Comparison of ENCODE assay signal across 17 cellular contexts in the genomic region with DNA sequence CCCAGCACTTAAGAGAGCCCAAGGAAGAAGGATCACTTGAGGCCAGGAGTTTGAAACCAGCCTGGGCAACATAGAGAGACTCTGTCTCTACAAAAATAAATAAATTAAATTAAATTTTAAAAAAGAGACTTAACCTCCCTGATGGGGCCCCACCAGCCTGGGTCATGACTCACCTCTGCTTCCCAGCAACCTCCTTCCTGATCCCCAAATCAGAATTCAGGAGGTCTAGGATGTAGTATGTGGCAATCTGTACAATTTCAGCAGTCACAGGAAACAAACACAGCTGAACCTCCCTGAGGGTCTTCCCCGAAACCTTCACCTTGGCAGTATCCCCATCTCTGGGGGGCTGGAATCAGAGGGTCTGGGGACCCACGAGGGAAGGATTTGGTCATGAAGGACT. TPM values are rescaled to one million over a fixed set of nuclear protein-coding genes. Genes with fewer than 3 reads are reported as not detected.
DNase-seq lines count a peak whose midpoint lies in the region; ATAC-seq and TF ChIP-seq lines count a peak whose summit lies in the region.
"Had no signal": no experiment of that assay in that cellular context is flagged by ENCODE, and none has a peak within 500 bp of the region (broad histone marks: within the 10 kb centered on the region; RNA-seq: fewer than 3 reads in every experiment).

No MANE protein-coding gene starts in this region.

- no peak overlapping the region for H3K23ac ChIP-seq in neuronal stem cell (ENCODE audit: low read depth, low read length, poor library complexity)

- no peak overlapping the region for H3K4me3 Mint-ChIP-seq in CD14-positive monocyte
- H3K4me3 Mint-ChIP-seq in IgD-negative memory B cell: no peak overlapping the region
- H3K4me3 Mint-ChIP-seq in endodermal cell: no peak overlapping the region
- H3K4me3 Mint-ChIP-seq in nephron progenitor cell: no peak overlapping the region
- H3K4me3 Mint-ChIP-seq: stimulated activated naive CD8-positive, alpha-beta T cell treated with anti-CD3 and anti-CD28 coated beads, Interleukin-15, Interleukin-2, amounts not matched to agents 100 ng/mL and 50 ng/mL, for 24 hours had no signal

- no peak for DNase-seq in CD14-positive monocyte (ENCODE audit: low spot score)
- DNase-seq in endodermal cell: no peak
- DNase-seq in neuronal stem cell (ENCODE audit: low spot score): no peak
- no peak for DNase-seq in nephron progenitor cell
- no peak for DNase-seq in activated CD8-positive, alpha-beta memory T cell treated with anti-CD3 and anti-CD28 coated beads, Interleukin-2, amount 50 U/mL, for 4 hours
- no peak for DNase-seq in stimulated activated CD4-positive, alpha-beta T cell treated with anti-CD3 and anti-CD28 coated beads, Interleukin-4, amount 100 ng/mL, for 4 hours
- DNase-seq: activated CD4-positive, alpha-beta T cell treated with anti-CD3 and anti-CD28 coated beads, Interleukin-2, amount 50 U/mL, for 48 hours; activated effector memory CD4-positive, alpha-beta T cell treated with Interleukin-2 at 50 U/mL for 16 hours; dorsolateral prefrontal cortex; foreskin melanocyte; H7; NCI-H1105 had no signal

- H3K4me3 ChIP-seq in endodermal cell (ENCODE audit: low read length) (no peak overlapping the region), neuronal stem cell (ENCODE audit: low read length in 2 of 2) (no peak overlapping the region)
- H3K4me3 ChIP-seq: dorsolateral prefrontal cortex had no signal

- peaks cover 0 to 1% (median 0%) of the 10 kb centered on the region in 3 donors for H3K27me3 Mint-ChIP-seq in CD14-positive monocyte (ENCODE audit: low read depth in 3 of 3)
- H3K27me3 Mint-ChIP-seq in IgD-negative memory B cell: no peaks in the 10 kb centered on the region
- no peaks in the 10 kb centered on the region for H3K27me3 Mint-ChIP-seq in endodermal cell (ENCODE audit: insufficient read depth)
- peaks cover 7% of the 10 kb centered on the region for H3K27me3 Mint-ChIP-seq in nephron progenitor cell (ENCODE audit: low read depth, poor library complexity)
- H3K27me3 Mint-ChIP-seq: stimulated activated naive CD8-positive, alpha-beta T cell treated with anti-CD3 and anti-CD28 coated beads, Interleukin-15, Interleukin-2, amounts not matched to agents 100 ng/mL and 50 ng/mL, for 24 hours had no signal

- H3K27ac Mint-ChIP-seq in CD14-positive monocyte: peak overlapping the region in 4 of 7 donors; percentile 25 to 83 (median 36)
- peak overlapping the region in 2 of 3 donors; percentile 23 to 70 for H3K27ac Mint-ChIP-seq in IgD-negative memory B cell
- peak overlapping the region; percentile 74 for H3K27ac Mint-ChIP-seq in endodermal cell
- no peak overlapping the region for H3K27ac Mint-ChIP-seq in nephron progenitor cell
- H3K27ac Mint-ChIP-seq: stimulated activated naive CD8-positive, alpha-beta T cell treated with anti-CD3 and anti-CD28 coated beads, Interleukin-15, Interleukin-2, amounts not matched to agents 100 ng/mL and 50 ng/mL, for 24 hours had no signal

- no peak overlapping the region for H4K91ac ChIP-seq in neuronal stem cell (ENCODE audit: low read depth, low read length, poor library complexity)

- no peak overlapping the region for H3K9ac ChIP-seq in endodermal cell (ENCODE audit: extremely low read depth, low read length, poor library complexity, severe bottlenecking)
- no peak overlapping the region for H3K9ac ChIP-seq in neuronal stem cell (ENCODE audit: low read depth, low read length, poor library complexity)

- no peak overlapping the region for H2BK5ac ChIP-seq in neuronal stem cell (ENCODE audit: low read length)

- H3K9me3 Mint-ChIP-seq in CD14-positive monocyte (peaks cover 0 to 2% (median 0%) of the 10 kb centered on the region in 7 donors), IgD-negative memory B cell (no peaks in the 10 kb centered on the region), endodermal cell (no peaks in the 10 kb centered on the region), nephron progenitor cell (no peaks in the 10 kb centered on the region)
- H3K9me3 Mint-ChIP-seq: stimulated activated naive CD8-positive, alpha-beta T cell treated with anti-CD3 and anti-CD28 coated beads, Interleukin-15, Interleukin-2, amounts not matched to agents 100 ng/mL and 50 ng/mL, for 24 hours had no signal

- H3K4me2 ChIP-seq in neuronal stem cell (ENCODE audit: insufficient read depth, low read length, poor library complexity, severe bottlenecking): no peak overlapping the region

- WGBS in endodermal cell (ENCODE audit: insufficient coverage in 1 of 2, insufficient read length in 1 of 2), 2 experiments: 91 to 93% methylated on average over 2 of the region's 2 CpGs
- WGBS in neuronal stem cell (ENCODE audit: extremely low coverage in 2 of 2, insufficient read length in 2 of 2, insufficient replicate concordance in 1 of 2), 2 donors: no CpG with 5 or more reads among the region's 2 CpGs

- no peak for TF ChIP-seq CTCF in CD14-positive monocyte (IDR thresholded peaks at IDR 0.05)
- peak; percentile 11 for TF ChIP-seq CTCF in endodermal cell (conservative IDR thresholded peaks at IDR 0.05)
- TF ChIP-seq CTCF in nephron progenitor cell (IDR thresholded peaks at IDR 0.05): no peak

- no peak overlapping the region for H4K8ac ChIP-seq in neuronal stem cell (ENCODE audit: low read depth, low read length)

- H3K4me1 Mint-ChIP-seq in CD14-positive monocyte (peaks cover 46% of the 10 kb centered on the region), IgD-negative memory B cell (peaks cover 7 to 12% (median 10%) of the 10 kb centered on the region in 3 donors), endodermal cell (peaks cover 5% of the 10 kb centered on the region), nephron progenitor cell (peaks cover 30% of the 10 kb centered on the region)

- ATAC-seq in GM18868 (IDR thresholded peaks at IDR 0.05; ENCODE audit: unreplicated experiment): no peak

- H3K36me3 ChIP-seq in endodermal cell (ENCODE audit: control insufficient read depth, insufficient read depth, low read length) (no peaks in the 10 kb centered on the region), neuronal stem cell (replicated peaks in 1 of 2; ENCODE audit: control insufficient read depth in 2 of 2, insufficient read depth in 2 of 2, low read length in 2 of 2) (no peaks in the 10 kb centered on the region)

- H2BK15ac ChIP-seq in neuronal stem cell (ENCODE audit: low read length): no peak overlapping the region

- no peaks in the 10 kb centered on the region for H3K4me1 ChIP-seq in endodermal cell (ENCODE audit: control insufficient read depth, insufficient read depth, low read length)
- H3K4me1 ChIP-seq in neuronal stem cell (ENCODE audit: control insufficient read depth in 2 of 2, insufficient read depth in 1 of 2, low read depth in 1 of 2, low read length in 2 of 2): peaks cover 8 to 18% of the 10 kb centered on the region in 2 donors

- H3K18ac ChIP-seq in neuronal stem cell (ENCODE audit: low read length): no peak overlapping the region

- peak overlapping the region; percentile 84 for H2AK5ac ChIP-seq in neuronal stem cell (ENCODE audit: low read depth, low read length)

- intact Hi-C loops in CD14-positive monocyte (cut with micrococcal nuclease): no loop called here

- H3K14ac ChIP-seq in neuronal stem cell (ENCODE audit: low read length): no peak overlapping the region

- H3K79me1 ChIP-seq in neuronal stem cell (ENCODE audit: low read depth, low read length): no peaks in the 10 kb centered on the region

- H3K9me3 ChIP-seq in endodermal cell (ENCODE audit: control insufficient read depth, low read length) (no peaks in the 10 kb centered on the region), neuronal stem cell (replicated peaks in 1 of 2; ENCODE audit: control insufficient read depth in 2 of 2, insufficient read depth in 1 of 2, low read depth in 1 of 2, low read length in 2 of 2) (no peaks in the 10 kb centered on the region)

- peaks cover 0 to 2% of the 10 kb centered on the region in 2 donors for H3K36me3 Mint-ChIP-seq in CD14-positive monocyte
- H3K36me3 Mint-ChIP-seq in IgD-negative memory B cell: no peaks in the 10 kb centered on the region
- H3K36me3 Mint-ChIP-seq in endodermal cell (ENCODE audit: low read depth): no peaks in the 10 kb centered on the region
- no peaks in the 10 kb centered on the region for H3K36me3 Mint-ChIP-seq in nephron progenitor cell (ENCODE audit: low read depth)

- H3K27ac ChIP-seq in endodermal cell (ENCODE audit: low read depth, low read length) (no peak overlapping the region), neuronal stem cell (replicated peaks; ENCODE audit: low read length) (no peak overlapping the region)

- H2BK12ac ChIP-seq in neuronal stem cell (ENCODE audit: low read length): no peak overlapping the region

- no peak overlapping the region for H3K4ac ChIP-seq in neuronal stem cell (ENCODE audit: low read length)

- no peak overlapping the region for H2BK120ac ChIP-seq in neuronal stem cell (ENCODE audit: low read depth, low read length)

- peak overlapping the region; percentile 82 for H2AFZ ChIP-seq in neuronal stem cell (ENCODE audit: low read length)

- H3K27me3 ChIP-seq in endodermal cell (ENCODE audit: control insufficient read depth, insufficient read depth, low read length, poor library complexity, severe bottlenecking) (no peaks in the 10 kb centered on the region), neuronal stem cell (ENCODE audit: control insufficient read depth in 3 of 3, insufficient read depth in 3 of 3, low read depth in 1 of 3, low read length in 3 of 3) (no peaks in the 10 kb centered on the region)
- H3K27me3 ChIP-seq: dorsolateral prefrontal cortex had no signal

RNA-seq across cellular contexts. Expression of a gene that starts 9.7 kb away (rescaled TPM):
- polyA plus RNA-seq in CD14-positive monocyte: 10 to 100 TPM in 1 of 2 donors, 1 to 10 TPM in 1; 8.1 to 14.6 TPM
- polyA plus RNA-seq in IgD-negative memory B cell: 39.3 TPM
- 10 to 100 TPM; 43.8 to 65.6 TPM for total RNA-seq in endodermal cell
- 46.4 TPM for polyA plus RNA-seq in endodermal cell (2013, experiment 1 of 2)
- 47.1 TPM for polyA plus RNA-seq in endodermal cell (2013, experiment 2 of 2)
- polyA plus RNA-seq in neuronal stem cell (2013, experiment 1 of 2): 72.3 TPM
- 69.0 TPM for polyA plus RNA-seq in neuronal stem cell (2013, experiment 2 of 2)

RNA-seq across cellular contexts. Expression of a gene that starts 16.4 kb away (rescaled TPM):
- polyA plus RNA-seq in CD14-positive monocyte (1 to 10 TPM; 2.9 to 3.3 TPM), IgD-negative memory B cell (19.8 TPM)
- total RNA-seq in endodermal cell: 10 to 100 TPM; 32.9 to 48.0 TPM
- polyA plus RNA-seq in endodermal cell (2013, experiment 1 of 2): 37.6 TPM
- polyA plus RNA-seq in endodermal cell (2013, experiment 2 of 2): 34.8 TPM
- 17.9 TPM for polyA plus RNA-seq in neuronal stem cell (2013, experiment 1 of 2)
- polyA plus RNA-seq in neuronal stem cell (2013, experiment 2 of 2): 17.2 TPM

RNA-seq across cellular contexts. Expression of a gene that starts 17.5 kb away (rescaled TPM):
- polyA plus RNA-seq in CD14-positive monocyte (1 to 10 TPM in 1 of 2 donors, under 1 TPM in 1; 0.60 to 1.2 TPM), IgD-negative memory B cell (12.1 TPM)
- 1 to 10 TPM; 1.9 to 2.3 TPM for total RNA-seq in endodermal cell
- polyA plus RNA-seq in endodermal cell (2013, experiment 1 of 2): 2.0 TPM
- 2.4 TPM for polyA plus RNA-seq in endodermal cell (2013, experiment 2 of 2)
- 2.3 TPM for polyA plus RNA-seq in neuronal stem cell (2013, experiment 1 of 2)
- polyA plus RNA-seq in neuronal stem cell (2013, experiment 2 of 2): 2.5 TPM

RNA-seq across cellular contexts. Expression of a gene that starts 18.0 kb away (rescaled TPM):
- polyA plus RNA-seq in CD14-positive monocyte (under 1 TPM in 1 of 2 donors, not detected in 1; 0.40 TPM), IgD-negative memory B cell (0.78 TPM)
- 1 to 10 TPM; 1.3 to 1.5 TPM for total RNA-seq in endodermal cell
- polyA plus RNA-seq in endodermal cell (2013, experiment 1 of 2): 1.4 TPM
- 0.83 TPM for polyA plus RNA-seq in endodermal cell (2013, experiment 2 of 2)
- 1.6 TPM for polyA plus RNA-seq in neuronal stem cell (2013, experiment 1 of 2)
- 1.2 TPM for polyA plus RNA-seq in neuronal stem cell (2013, experiment 2 of 2)
- total RNA-seq: SK-MEL-5 had no signal
- polyA plus RNA-seq: neural cell had no signal

RNA-seq across cellular contexts. Expression of a gene that starts 33.0 kb away (rescaled TPM):
- polyA plus RNA-seq in CD14-positive monocyte (10 to 100 TPM; 23.8 to 26.3 TPM), IgD-negative memory B cell (25.6 TPM)
- total RNA-seq in endodermal cell: 10 to 100 TPM; 30.9 to 35.2 TPM
- 23.5 TPM for polyA plus RNA-seq in endodermal cell (2013, experiment 1 of 2)
- polyA plus RNA-seq in endodermal cell (2013, experiment 2 of 2): 25.1 TPM
- polyA plus RNA-seq in neuronal stem cell (2013, experiment 1 of 2): 17.3 TPM
- 16.1 TPM for polyA plus RNA-seq in neuronal stem cell (2013, experiment 2 of 2)
